Comparison of ENCODE assay signal across 27 cellular contexts in genomic region chr3:170463011-170463410, GRCh38. TPM values are rescaled to one million over a fixed set of nuclear protein-coding genes. Genes with fewer than 3 reads are reported as not detected.
DNase-seq lines count a peak whose midpoint lies in the region; ATAC-seq, FAIRE-seq and TF ChIP-seq lines count a peak whose summit lies in the region.
"Had no signal": no experiment of that assay in that cellular context is flagged by ENCODE, and none has a peak within 500 bp of the region (broad histone marks: within the 10 kb centered on the region; RNA-seq: fewer than 3 reads in every experiment).

No MANE protein-coding gene starts in this region.

- H3K27ac ChIP-seq in 22Rv1 (peak overlapping the region; percentile 99; the same call in 1 of the 2 replicates), H1 (ENCODE audit: low read depth, low read length) (no peak overlapping the region), mesendoderm (ENCODE audit: low read depth, low read length) (no peak overlapping the region), trophoblast cell (ENCODE audit: low read depth, low read length) (no peak overlapping the region)
- H3K27ac ChIP-seq: A549; BLaER1 treated with 17β-estradiol and CSF1 and Interleukin-3, amounts not matched to agents 10 nM and 100 nM had no signal

- CTCF ChIA-PET in H1 (lab: Charles Lee; ENCODE audit: partially characterized antibody): interaction anchor here (1.0 to 2.1 kb wide), 8 partner anchors 11 to 350 kb away, joined by 3 to 12 read pairs (median 4); no protein-coding TSS in a partner anchor

- no peak overlapping the region for H4K8ac ChIP-seq in H1 (ENCODE audit: extremely low read depth, insufficient read depth, low read length)
- H4K8ac ChIP-seq in mesendoderm (ENCODE audit: low read depth, low read length): no peak overlapping the region
- no peak overlapping the region for H4K8ac ChIP-seq in trophoblast cell (ENCODE audit: low read depth, low read length)

- TF ChIP-seq CTCF in 22Rv1 (IDR thresholded peaks at IDR 0.05) (no peak), H1 (IDR thresholded peaks at IDR 0.05; ENCODE audit: control extremely low read depth in 1 of 3, insufficient read depth in 1 of 3, low read depth in 1 of 3, low read length in 3 of 3) (no peak), lower leg skin (IDR thresholded peaks at IDR 0.05) (no peak)

- H2BK20ac ChIP-seq in H1 (ENCODE audit: low read length): no peak overlapping the region

- no peaks in the 10 kb centered on the region for H3K23me2 ChIP-seq in H1 (ENCODE audit: low read depth, low read length)

- POLR2A ChIA-PET in H1 (lab: Charles Lee; ENCODE audit: partially characterized antibody): no interaction called here

- TF ChIP-seq RAD21 in H1 (IDR thresholded peaks at IDR 0.05 in 1 of 2, conservative IDR thresholded peaks at IDR 0.05 in 1 of 2; ENCODE audit: low read depth in 2 of 2, low read length in 2 of 2): no peak

- H3K18ac ChIP-seq in H1 (ENCODE audit: extremely low read depth, low read length) (no peak overlapping the region), mesendoderm (ENCODE audit: low read length) (no peak overlapping the region), trophoblast cell (ENCODE audit: low read length) (no peak overlapping the region)

- no peaks in the 10 kb centered on the region for H3K36me3 ChIP-seq in H1 (ENCODE audit: control insufficient read depth in 2 of 4, insufficient read depth in 4 of 4, low read length in 3 of 4)
- no peaks in the 10 kb centered on the region for H3K36me3 ChIP-seq in mesendoderm (ENCODE audit: control insufficient read depth, insufficient read depth, low read length)
- no peaks in the 10 kb centered on the region for H3K36me3 ChIP-seq in trophoblast cell (ENCODE audit: control insufficient read depth in 1 of 2, insufficient read depth in 2 of 2, low read length in 2 of 2)
- H3K36me3 ChIP-seq: BLaER1 treated with 17β-estradiol and CSF1 and Interleukin-3, amounts not matched to agents 10 nM and 100 nM had no signal

- no peak for DNase-seq in H1 (ENCODE audit: low read depth in 1 of 2, low spot score in 2 of 2)
- peak; percentile 67 for DNase-seq in mesendoderm
- DNase-seq in trophoblast cell: peak; percentile 58 to 78
- DNase-seq in lower leg skin (ENCODE audit: low spot score in 2 of 2): no peak
- DNase-seq in activated T-cell treated with anti-CD3 and anti-CD28 coated beads for 4 hours: no peak
- DNase-seq in stimulated activated naive CD4-positive, alpha-beta T cell (lab: John Stamatoyannopoulos, UW): no peak
- DNase-seq: 8988T; ACHN; AML-193; BE2C; CD4-positive, alpha-beta T cell; CD8-positive, alpha-beta memory T cell; DMS 273 treated with DMSO at 0.1 percent for 48 hours; DMS79; EL; GDM1; GOT3; H7; HCEC 1CT had no signal

- H3K4me1 ChIP-seq in H1 (replicated peaks in 1 of 4; ENCODE audit: control insufficient read depth in 3 of 4, insufficient read depth in 4 of 4, low read length in 3 of 4): peaks cover 0 to 3% (median 0%) of the 10 kb centered on the region in 4 experiments; a peak in 1 of 7 replicates
- peaks cover 3% of the 10 kb centered on the region for H3K4me1 ChIP-seq in mesendoderm (ENCODE audit: control insufficient read depth, low read depth, low read length)
- H3K4me1 ChIP-seq in trophoblast cell (ENCODE audit: control insufficient read depth in 1 of 2, insufficient read depth in 2 of 2, low read length in 2 of 2): no peaks in the 10 kb centered on the region
- H3K4me1 ChIP-seq: BLaER1 treated with 17β-estradiol and CSF1 and Interleukin-3, amounts not matched to agents 10 nM and 100 nM had no signal

- H3K9ac ChIP-seq in H1 (replicated peaks in 1 of 4; ENCODE audit: extremely low read depth in 1 of 4, low read depth in 3 of 4, low read length in 3 of 4) (no peak overlapping the region), mesendoderm (ENCODE audit: low read length) (no peak overlapping the region), trophoblast cell (ENCODE audit: low read length) (no peak overlapping the region)
- H3K9ac ChIP-seq: BLaER1 treated with 17β-estradiol and CSF1 and Interleukin-3, amounts not matched to agents 10 nM and 100 nM had no signal

- H2BK15ac ChIP-seq in H1 (ENCODE audit: low read length) (no peak overlapping the region), mesendoderm (replicated peaks; ENCODE audit: low read depth) (no peak overlapping the region)

- intact Hi-C loops in lower leg skin (cut with DNase I; ENCODE audit: low total_unique reads): no loop called here

- H3K27me3 ChIP-seq in H1 (replicated peaks in 1 of 4; ENCODE audit: control insufficient read depth in 3 of 4, extremely low read depth in 1 of 4, insufficient read depth in 3 of 4, low read length in 3 of 4) (no peaks in the 10 kb centered on the region), mesendoderm (ENCODE audit: insufficient read depth, low read length, poor library complexity) (no peaks in the 10 kb centered on the region), trophoblast cell (ENCODE audit: insufficient read depth, low read length) (no peaks in the 10 kb centered on the region)
- H3K27me3 ChIP-seq: BE2C; BLaER1 treated with 17β-estradiol and CSF1 and Interleukin-3, amounts not matched to agents 10 nM and 100 nM had no signal

- no peaks in the 10 kb centered on the region for H3K79me2 ChIP-seq in H1 (ENCODE audit: control insufficient read depth in 1 of 2, insufficient read depth in 2 of 2, low read length in 2 of 2)
- no peaks in the 10 kb centered on the region for H3K79me2 ChIP-seq in mesendoderm (ENCODE audit: control insufficient read depth, insufficient read depth, low read length)
- no peaks in the 10 kb centered on the region for H3K79me2 ChIP-seq in trophoblast cell (ENCODE audit: control insufficient read depth, insufficient read depth, low read length, poor library complexity)

- TF ChIP-seq EP300 in H1 (IDR thresholded peaks at IDR 0.05; ENCODE audit: borderline replicate concordance in 1 of 2, low read depth in 2 of 2, low read length in 2 of 2): no peak

- TF ChIP-seq POLR2A in H1 (IDR thresholded peaks at IDR 0.05; ENCODE audit: control extremely low read depth in 1 of 2, low read depth in 2 of 2, low read length in 2 of 2) (no peak), lower leg skin (IDR thresholded peaks at IDR 0.05) (no peak)

- H3K14ac ChIP-seq in H1 (ENCODE audit: insufficient read length): no peak overlapping the region
- H3K14ac ChIP-seq in trophoblast cell (ENCODE audit: low read length): no peak overlapping the region

- no peak overlapping the region for H2BK120ac ChIP-seq in H1 (replicated peaks; ENCODE audit: low read depth, low read length)
- no peak overlapping the region for H2BK120ac ChIP-seq in mesendoderm (ENCODE audit: low read depth, low read length)
- no peak overlapping the region for H2BK120ac ChIP-seq in trophoblast cell (ENCODE audit: insufficient read depth, low read length, poor library complexity)

- H3K4ac ChIP-seq in H1 (replicated peaks; ENCODE audit: insufficient read length, low read depth, low read length) (no peak overlapping the region), mesendoderm (ENCODE audit: low read depth, low read length) (no peak overlapping the region), trophoblast cell (ENCODE audit: low read depth, low read length) (no peak overlapping the region)

- H2BK12ac ChIP-seq in H1 (ENCODE audit: low read depth, low read length) (no peak overlapping the region), trophoblast cell (ENCODE audit: low read length) (no peak overlapping the region)

- H4K12ac ChIP-seq in trophoblast cell (ENCODE audit: low read depth, low read length): no peak overlapping the region

- no peak overlapping the region for H3K23ac ChIP-seq in H1 (ENCODE audit: insufficient read length)
- no peak overlapping the region for H3K23ac ChIP-seq in mesendoderm (ENCODE audit: low read length)
- H3K23ac ChIP-seq in trophoblast cell (ENCODE audit: low read length): no peak overlapping the region

- peak overlapping the region; percentile 41; the same call in 1 of the 2 replicates for H2AFZ ChIP-seq in H1 (ENCODE audit: low read length)
- H2AFZ ChIP-seq in trophoblast cell (ENCODE audit: insufficient read depth, low read length, poor library complexity): no peak overlapping the region

- H3K56ac ChIP-seq in H1 (replicated peaks; ENCODE audit: insufficient read length, low read depth, low read length): no peak overlapping the region
- no peak overlapping the region for H3K56ac ChIP-seq in mesendoderm (ENCODE audit: low read length)

- H4K5ac ChIP-seq in H1 (ENCODE audit: insufficient read length, low read depth, low read length): no peak overlapping the region
- no peak overlapping the region for H4K5ac ChIP-seq in mesendoderm (ENCODE audit: low read length)

- H3K9me3 ChIP-seq in H1 (ENCODE audit: insufficient read depth in 2 of 2, low read depth in 1 of 2, low read length in 1 of 2): no peaks in the 10 kb centered on the region
- no peaks in the 10 kb centered on the region for H3K9me3 ChIP-seq in trophoblast cell (ENCODE audit: insufficient read depth, low read depth, low read length)
- H3K9me3 ChIP-seq: A549; BE2C; BLaER1 treated with 17β-estradiol and CSF1 and Interleukin-3, amounts not matched to agents 10 nM and 100 nM had no signal

- H2BK5ac ChIP-seq in H1 (ENCODE audit: low read depth, low read length): no peak overlapping the region
- H2BK5ac ChIP-seq in mesendoderm (ENCODE audit: low read length): no peak overlapping the region
- H2BK5ac ChIP-seq in trophoblast cell (ENCODE audit: low read depth, low read length, poor library complexity): no peak overlapping the region

- no peaks in the 10 kb centered on the region for H4K20me1 ChIP-seq in H1 (replicated peaks in 1 of 2; ENCODE audit: control insufficient read depth in 1 of 2, insufficient read depth in 2 of 2, low read length in 2 of 2)
- H4K20me1 ChIP-seq: BLaER1 treated with 17β-estradiol and CSF1 and Interleukin-3, amounts not matched to agents 10 nM and 100 nM had no signal

- H2AK5ac ChIP-seq in H1 (ENCODE audit: low read depth, low read length) (no peak overlapping the region), mesendoderm (ENCODE audit: low read length) (no peak overlapping the region), trophoblast cell (ENCODE audit: low read length) (no peak overlapping the region)

- ATAC-seq in esophagus mucosa: no peak
- ATAC-seq: A549, GM12878 had no signal

- H4K91ac ChIP-seq in H1 (replicated peaks; ENCODE audit: insufficient read length, low read length) (no peak overlapping the region), trophoblast cell (ENCODE audit: low read depth, low read length) (no peak overlapping the region)

- H3K79me1 ChIP-seq in H1 (ENCODE audit: low read depth, low read length) (no peaks in the 10 kb centered on the region), mesendoderm (ENCODE audit: low read length) (no peaks in the 10 kb centered on the region), trophoblast cell (ENCODE audit: low read length) (no peaks in the 10 kb centered on the region)

- WGBS in H1 (ENCODE audit: extremely low coverage in 1 of 2, insufficient coverage in 1 of 2, insufficient read length in 1 of 2, insufficient replicate concordance in 2 of 2, low coverage in 1 of 2, low lambda C conversion rate in 2 of 2, missing lambda C conversion rate in 1 of 2), 2 experiments: 85% methylated on average over 4 of the region's 4 CpGs; no CpG with 5 or more reads in 1 of the 2 experiments
- WGBS in mesendoderm (ENCODE audit: extremely low coverage, insufficient coverage, low lambda C conversion rate): no CpG with 5 or more reads among the region's 4 CpGs
- no CpG with 5 or more reads among the region's 4 CpGs for WGBS in trophoblast cell (ENCODE audit: extremely low coverage, insufficient coverage, insufficient read length)
- 80 to 83% methylated on average over 4 of the region's 4 CpGs for WGBS in lower leg skin, 2 donors

- no peak overlapping the region for H3K4me2 ChIP-seq in H1 (ENCODE audit: insufficient read depth in 1 of 2, low read depth in 2 of 2, low read length in 2 of 2)
- H3K4me2 ChIP-seq in mesendoderm (ENCODE audit: low read length): no peak overlapping the region
- no peak overlapping the region for H3K4me2 ChIP-seq in trophoblast cell (ENCODE audit: low read length)
- H3K4me2 ChIP-seq: A549; BLaER1 treated with 17β-estradiol and CSF1 and Interleukin-3, amounts not matched to agents 10 nM and 100 nM had no signal

- no peak overlapping the region for H3K4me3 ChIP-seq in H1 (ENCODE audit: extremely low read depth in 1 of 4, insufficient read depth in 2 of 4, low read depth in 3 of 4, low read length in 4 of 4)
- H3K4me3 ChIP-seq in mesendoderm (ENCODE audit: low read length): no peak overlapping the region
- H3K4me3 ChIP-seq in trophoblast cell (ENCODE audit: low read depth, low read length): no peak overlapping the region
- no peak overlapping the region for H3K4me3 ChIP-seq in lower leg skin (ENCODE audit: low read depth, poor library complexity, severe bottlenecking)
- H3K4me3 ChIP-seq: A549; BLaER1 treated with 17β-estradiol and CSF1 and Interleukin-3, amounts not matched to agents 10 nM and 100 nM; GM12878 had no signal

- no peak for FAIRE-seq in H1 (lab: Jason Lieb, UNC)
- FAIRE-seq: A549, D721Med, GM12878, GM19239 had no signal

RNA-seq across cellular contexts. Expression of gene CLDN11, which starts 44.3 kb away (rescaled TPM):
- 10.5 and 12.5 TPM in 2 replicates for total RNA-seq in H1 (2021; fragmentation: NEBNext Ultra II Directional; extraction: Animal tissue kit (Norgen Biotek cat#: 25700))
- 4.8 and 8.1 TPM in 2 replicates for polyA plus RNA-seq in H1 (2011; rRNA removed)
- 5.9 TPM for polyA plus RNA-seq in H1 (2011; cell fraction: cytosol; rRNA removed)
- polyA plus RNA-seq in H1 (2011; cell fraction: nucleus; rRNA removed): 4.8 TPM
- 3.9 to 4.6 TPM (median 4.3 TPM) in 4 replicates for polyA plus RNA-seq in H1 (2012, experiment 1 of 2)
- 4.2 TPM for polyA plus RNA-seq in H1 (2012, experiment 2 of 2)
- 7.2 TPM for polyA plus RNA-seq in H1 (2013, experiment 1 of 2)
- 8.0 TPM for polyA plus RNA-seq in H1 (2013, experiment 2 of 2)
- 6.2 and 6.8 TPM in 2 replicates for polyA minus RNA-seq in H1 (2011; rRNA and poly(A)+ RNA removed)
- 9.5 TPM for polyA minus RNA-seq in H1 (2011; cell fraction: cytosol; rRNA and poly(A)+ RNA removed)
- polyA minus RNA-seq in H1 (2011; cell fraction: nucleus; rRNA and poly(A)+ RNA removed): 4.2 TPM
- 26.2 TPM for polyA plus RNA-seq in mesendoderm (2013, experiment 1 of 2)
- polyA plus RNA-seq in mesendoderm (2013, experiment 2 of 2): 25.3 TPM
- 0.27 and 0.35 TPM in 2 replicates for polyA plus RNA-seq in trophoblast cell (2013)
- total RNA-seq in lower leg skin: 1 to 10 TPM; 1.5 to 4.0 (median 3.1) TPM
- 1.2 TPM for total RNA-seq in esophagus mucosa
- total RNA-seq: CD4-positive, alpha-beta T cell had no signal
- polyA plus RNA-seq: CD14-positive monocyte; CD8-positive, alpha-beta memory T cell; GM12878 had no signal

Comparison
In these comparisons a context has a peak if more than half of its experiments do, and no peak if none do; other contexts are left out.
1. DNase-seq: peak in mesendoderm (single experiment) and trophoblast cell (2 of 2); none in H1 (0 of 2), lower leg skin (0 of 2), activated T-cell treated with anti-CD3 and anti-CD28 coated beads for 4 hours (single experiment) and stimulated activated naive CD4-positive, alpha-beta T cell (0 of 6).